8 cellular contexts compared by ENCODE assay signal in the genomic region with DNA sequence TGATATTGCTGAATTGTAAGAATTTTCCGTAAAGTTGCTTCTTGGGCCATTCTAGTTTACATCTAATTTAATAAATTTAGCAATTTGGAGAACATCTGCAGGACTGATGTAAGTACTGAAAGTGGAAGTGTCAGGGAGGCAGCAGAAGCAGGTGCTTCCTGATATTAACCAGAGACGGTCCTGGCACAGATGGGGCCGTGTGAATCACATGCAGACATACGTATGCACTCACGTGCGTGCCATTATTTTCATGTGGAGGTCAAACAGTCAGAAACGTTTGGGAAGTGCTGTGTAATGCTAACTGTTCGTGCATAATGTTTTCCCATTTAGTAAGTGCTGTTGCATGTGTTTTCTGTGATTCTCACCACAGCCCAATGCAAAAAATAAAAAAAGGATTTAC.
DNase-seq lines count a peak whose midpoint lies in the region; ATAC-seq and TF ChIP-seq lines count a peak whose summit lies in the region.

No MANE protein-coding gene starts in this region.

- H3K27me3 ChIP-seq in heart right ventricle: no peaks in the 10 kb centered on the region

- H3K27ac ChIP-seq in heart right ventricle: peak overlapping the region in 9 of 10 donors; percentile 78 to 89 (median 83)

- TF ChIP-seq CTCF in GM12865 (IDR thresholded peaks at IDR 0.05; ENCODE audit: insufficient read depth, low read depth, low read length, missing control alignments) (no peak), heart right ventricle (IDR thresholded peaks at IDR 0.05) (no peak)

- H3K4me3 ChIP-seq in GM12865 (ENCODE audit: low read depth, low read length): peak overlapping the region; percentile 38
- H3K4me3 ChIP-seq in heart right ventricle: peak overlapping the region in 1 of 10 donors; percentile 11

- peaks cover 0 to 19% (median 0%) of the 10 kb centered on the region in 9 donors for H3K36me3 ChIP-seq in heart right ventricle

- H3K4me1 ChIP-seq in heart right ventricle: peaks cover 0 to 75% (median 58%) of the 10 kb centered on the region in 9 donors

- peak; percentile 80 for ATAC-seq in HG02588 (IDR thresholded peaks at IDR 0.05; ENCODE audit: unreplicated experiment)
- peak; percentile 75 to 94 (median 88) for ATAC-seq in heart right ventricle

- 25 to 26% methylated on average over 8 of the region's 8 CpGs for WGBS in heart right ventricle, 2 donors

- peaks cover 0 to 8% (median 0%) of the 10 kb centered on the region in 11 donors for H3K9me3 ChIP-seq in heart right ventricle

- intact Hi-C loops in heart right ventricle (cut with DNase I): loop anchor here in 1 of 10 donors (5.0 kb wide), 1 partner anchor 104 kb away; no protein-coding TSS in a partner anchor

- DNase-seq in GM12865 (ENCODE audit: low read depth): peak; percentile 95
- peak; percentile 56 for DNase-seq in NCI-H526 treated with DMSO at 0.1 percent for 48 hours (lab: John Stamatoyannopoulos, UW)
- peak; percentile 39 for DNase-seq in activated T-cell treated with anti-CD3 and anti-CD28 coated beads for 1 hour (ENCODE audit: low read depth)
- DNase-seq in heart right ventricle: peak; percentile 63 to 87
- DNase-seq in stimulated activated CD4-positive, alpha-beta T cell treated with anti-CD3 and anti-CD28 coated beads, TNF-alpha, amount 100 ng/mL, for 24 hours (ENCODE audit: low read depth in 3 of 3): peak; percentile 43 to 69 (median 58)
- no peak for DNase-seq in 8988T
- no peak for DNase-seq in T1000 (lab: John Stamatoyannopoulos, UW)

Comparison
In these comparisons a context has a peak if more than half of its experiments do, and no peak if none do; other contexts are left out.
1. DNase-seq: peak in GM12865 (single experiment), NCI-H526 treated with DMSO at 0.1 percent for 48 hours (single experiment), activated T-cell treated with anti-CD3 and anti-CD28 coated beads for 1 hour (single experiment), heart right ventricle (2 of 2) and stimulated activated CD4-positive, alpha-beta T cell treated with anti-CD3 and anti-CD28 coated beads, TNF-alpha, amount 100 ng/mL, for 24 hours (3 of 3); none in 8988T (single experiment) and T1000 (single experiment).